ENCODE assay signal across 1 cellular context in the genomic region with DNA sequence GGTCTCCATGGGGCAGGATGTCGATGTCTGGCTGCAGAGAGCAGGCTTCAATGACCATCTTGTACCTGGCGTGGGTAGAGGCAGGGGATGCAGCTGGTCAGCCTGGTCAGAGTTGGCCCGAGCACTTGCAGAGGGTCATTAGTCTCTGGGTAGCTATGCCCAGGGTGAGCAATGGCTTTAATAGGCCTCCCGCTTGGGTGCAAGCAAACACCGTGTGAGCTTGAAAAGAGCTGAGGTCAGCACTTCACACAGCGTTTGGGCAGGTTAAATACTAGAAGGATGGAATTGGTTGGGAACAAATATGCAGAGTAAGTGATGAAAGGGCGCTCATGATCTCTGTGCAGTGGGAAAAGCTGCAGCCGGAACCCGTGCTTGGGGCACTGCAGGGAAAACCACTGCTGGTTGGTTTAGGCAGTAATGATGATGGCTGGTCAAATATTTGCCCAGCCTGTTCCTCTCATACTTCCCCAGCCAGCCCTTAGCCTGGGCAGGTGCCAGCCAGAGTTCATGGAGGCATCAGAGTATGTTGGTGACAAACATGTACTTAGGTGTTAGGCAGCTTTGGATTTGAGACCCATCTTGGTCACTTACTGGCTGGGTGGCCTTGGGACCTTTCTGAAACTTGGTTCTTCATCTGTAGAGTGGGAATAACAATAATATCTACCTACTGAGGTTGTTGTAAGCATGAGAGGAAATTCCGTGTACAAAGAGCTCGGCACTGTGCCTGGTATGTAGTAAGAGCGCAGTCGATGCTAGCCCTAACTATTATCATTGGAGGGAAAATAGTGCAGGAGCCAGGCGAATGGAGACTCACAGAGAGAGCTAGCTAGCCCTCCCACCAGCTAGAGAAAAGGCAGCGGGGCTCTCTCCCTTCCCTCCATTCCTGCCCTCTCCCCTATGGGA.
TF ChIP-seq lines count a peak whose summit lies in the region.

No MANE protein-coding gene starts in this region.

TF ChIP-seq in H1, 55 proteins besides CTCF, POLR2A, EP300 and RAD21:
- no peak for TF ChIP-seq PHF8 (conservative IDR thresholded peaks at IDR 0.05; ENCODE audit: low read depth, low read length)
- peak; percentile 75 for TF ChIP-seq MAFK (IDR thresholded peaks at IDR 0.05; ENCODE audit: low read depth, low read length)
- TF ChIP-seq, protein P1, sequence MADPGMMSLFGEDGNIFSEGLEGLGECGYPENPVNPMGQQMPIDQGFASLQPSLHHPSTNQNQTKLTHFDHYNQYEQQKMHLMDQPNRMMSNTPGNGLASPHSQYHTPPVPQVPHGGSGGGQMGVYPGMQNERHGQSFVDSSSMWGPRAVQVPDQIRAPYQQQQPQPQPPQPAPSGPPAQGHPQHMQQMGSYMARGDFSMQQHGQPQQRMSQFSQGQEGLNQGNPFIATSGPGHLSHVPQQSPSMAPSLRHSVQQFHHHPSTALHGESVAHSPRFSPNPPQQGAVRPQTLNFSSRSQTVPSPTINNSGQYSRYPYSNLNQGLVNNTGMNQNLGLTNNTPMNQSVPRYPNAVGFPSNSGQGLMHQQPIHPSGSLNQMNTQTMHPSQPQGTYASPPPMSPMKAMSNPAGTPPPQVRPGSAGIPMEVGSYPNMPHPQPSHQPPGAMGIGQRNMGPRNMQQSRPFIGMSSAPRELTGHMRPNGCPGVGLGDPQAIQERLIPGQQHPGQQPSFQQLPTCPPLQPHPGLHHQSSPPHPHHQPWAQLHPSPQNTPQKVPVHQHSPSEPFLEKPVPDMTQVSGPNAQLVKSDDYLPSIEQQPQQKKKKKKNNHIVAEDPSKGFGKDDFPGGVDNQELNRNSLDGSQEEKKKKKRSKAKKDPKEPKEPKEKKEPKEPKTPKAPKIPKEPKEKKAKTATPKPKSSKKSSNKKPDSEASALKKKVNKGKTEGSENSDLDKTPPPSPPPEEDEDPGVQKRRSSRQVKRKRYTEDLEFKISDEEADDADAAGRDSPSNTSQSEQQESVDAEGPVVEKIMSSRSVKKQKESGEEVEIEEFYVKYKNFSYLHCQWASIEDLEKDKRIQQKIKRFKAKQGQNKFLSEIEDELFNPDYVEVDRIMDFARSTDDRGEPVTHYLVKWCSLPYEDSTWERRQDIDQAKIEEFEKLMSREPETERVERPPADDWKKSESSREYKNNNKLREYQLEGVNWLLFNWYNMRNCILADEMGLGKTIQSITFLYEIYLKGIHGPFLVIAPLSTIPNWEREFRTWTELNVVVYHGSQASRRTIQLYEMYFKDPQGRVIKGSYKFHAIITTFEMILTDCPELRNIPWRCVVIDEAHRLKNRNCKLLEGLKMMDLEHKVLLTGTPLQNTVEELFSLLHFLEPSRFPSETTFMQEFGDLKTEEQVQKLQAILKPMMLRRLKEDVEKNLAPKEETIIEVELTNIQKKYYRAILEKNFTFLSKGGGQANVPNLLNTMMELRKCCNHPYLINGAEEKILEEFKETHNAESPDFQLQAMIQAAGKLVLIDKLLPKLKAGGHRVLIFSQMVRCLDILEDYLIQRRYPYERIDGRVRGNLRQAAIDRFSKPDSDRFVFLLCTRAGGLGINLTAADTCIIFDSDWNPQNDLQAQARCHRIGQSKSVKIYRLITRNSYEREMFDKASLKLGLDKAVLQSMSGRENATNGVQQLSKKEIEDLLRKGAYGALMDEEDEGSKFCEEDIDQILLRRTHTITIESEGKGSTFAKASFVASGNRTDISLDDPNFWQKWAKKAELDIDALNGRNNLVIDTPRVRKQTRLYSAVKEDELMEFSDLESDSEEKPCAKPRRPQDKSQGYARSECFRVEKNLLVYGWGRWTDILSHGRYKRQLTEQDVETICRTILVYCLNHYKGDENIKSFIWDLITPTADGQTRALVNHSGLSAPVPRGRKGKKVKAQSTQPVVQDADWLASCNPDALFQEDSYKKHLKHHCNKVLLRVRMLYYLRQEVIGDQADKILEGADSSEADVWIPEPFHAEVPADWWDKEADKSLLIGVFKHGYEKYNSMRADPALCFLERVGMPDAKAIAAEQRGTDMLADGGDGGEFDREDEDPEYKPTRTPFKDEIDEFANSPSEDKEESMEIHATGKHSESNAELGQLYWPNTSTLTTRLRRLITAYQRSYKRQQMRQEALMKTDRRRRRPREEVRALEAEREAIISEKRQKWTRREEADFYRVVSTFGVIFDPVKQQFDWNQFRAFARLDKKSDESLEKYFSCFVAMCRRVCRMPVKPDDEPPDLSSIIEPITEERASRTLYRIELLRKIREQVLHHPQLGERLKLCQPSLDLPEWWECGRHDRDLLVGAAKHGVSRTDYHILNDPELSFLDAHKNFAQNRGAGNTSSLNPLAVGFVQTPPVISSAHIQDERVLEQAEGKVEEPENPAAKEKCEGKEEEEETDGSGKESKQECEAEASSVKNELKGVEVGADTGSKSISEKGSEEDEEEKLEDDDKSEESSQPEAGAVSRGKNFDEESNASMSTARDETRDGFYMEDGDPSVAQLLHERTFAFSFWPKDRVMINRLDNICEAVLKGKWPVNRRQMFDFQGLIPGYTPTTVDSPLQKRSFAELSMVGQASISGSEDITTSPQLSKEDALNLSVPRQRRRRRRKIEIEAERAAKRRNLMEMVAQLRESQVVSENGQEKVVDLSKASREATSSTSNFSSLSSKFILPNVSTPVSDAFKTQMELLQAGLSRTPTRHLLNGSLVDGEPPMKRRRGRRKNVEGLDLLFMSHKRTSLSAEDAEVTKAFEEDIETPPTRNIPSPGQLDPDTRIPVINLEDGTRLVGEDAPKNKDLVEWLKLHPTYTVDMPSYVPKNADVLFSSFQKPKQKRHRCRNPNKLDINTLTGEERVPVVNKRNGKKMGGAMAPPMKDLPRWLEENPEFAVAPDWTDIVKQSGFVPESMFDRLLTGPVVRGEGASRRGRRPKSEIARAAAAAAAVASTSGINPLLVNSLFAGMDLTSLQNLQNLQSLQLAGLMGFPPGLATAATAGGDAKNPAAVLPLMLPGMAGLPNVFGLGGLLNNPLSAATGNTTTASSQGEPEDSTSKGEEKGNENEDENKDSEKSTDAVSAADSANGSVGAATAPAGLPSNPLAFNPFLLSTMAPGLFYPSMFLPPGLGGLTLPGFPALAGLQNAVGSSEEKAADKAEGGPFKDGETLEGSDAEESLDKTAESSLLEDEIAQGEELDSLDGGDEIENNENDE (IDR thresholded peaks at IDR 0.05; ENCODE audit: insufficient replicate concordance, low read length) = no peak
- no peak for TF ChIP-seq CTBP2 (IDR thresholded peaks at IDR 0.05; ENCODE audit: borderline replicate concordance, insufficient read depth, insufficient read length, low read length)
- no peak for TF ChIP-seq RBBP5 (IDR thresholded peaks at IDR 0.05; ENCODE audit: borderline replicate concordance, low read depth, low read length)
- TF ChIP-seq NANOG (IDR thresholded peaks at IDR 0.05; ENCODE audit: insufficient read depth, low read depth, low read length, poor library complexity, severe bottlenecking) = no peak
- no peak for TF ChIP-seq BACH1 (IDR thresholded peaks at IDR 0.05; ENCODE audit: low read length)
- TF ChIP-seq, protein P2, sequence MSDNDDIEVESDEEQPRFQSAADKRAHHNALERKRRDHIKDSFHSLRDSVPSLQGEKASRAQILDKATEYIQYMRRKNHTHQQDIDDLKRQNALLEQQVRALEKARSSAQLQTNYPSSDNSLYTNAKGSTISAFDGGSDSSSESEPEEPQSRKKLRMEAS (IDR thresholded peaks at IDR 0.05) = no peak
TF ChIP-seq in H1: peak in this region for 1.
